ENCODE assay signal across 18 cellular contexts in the genomic region with DNA sequence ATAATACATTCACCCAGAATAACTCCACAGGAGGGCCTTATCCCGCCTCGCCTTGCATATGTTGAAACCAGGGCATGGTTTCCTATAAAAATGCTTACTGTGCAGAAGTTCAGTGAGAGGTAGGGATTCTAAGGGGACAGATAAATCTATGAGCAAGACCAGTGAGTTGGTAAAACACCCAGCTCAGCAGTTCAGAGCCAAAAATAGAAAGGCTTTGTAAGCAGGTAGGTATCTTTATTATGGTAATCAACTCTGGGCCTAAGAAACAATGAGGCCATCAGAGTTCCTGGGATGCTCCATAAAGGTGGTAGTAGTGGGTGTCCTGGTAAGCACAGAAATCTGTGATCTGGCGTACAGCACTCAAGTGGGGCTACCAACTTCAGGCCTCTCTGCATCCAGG.
DNase-seq lines count a peak whose midpoint lies in the region; ATAC-seq, FAIRE-seq and TF ChIP-seq lines count a peak whose summit lies in the region.
"Had no signal": no experiment of that assay in that cellular context is flagged by ENCODE, and none has a peak within 500 bp of the region (broad histone marks: within the 10 kb centered on the region; RNA-seq: fewer than 3 reads in every experiment).

No MANE protein-coding gene starts in this region.

- H2AK5ac ChIP-seq in H1 (ENCODE audit: low read depth, low read length): no peak overlapping the region

- WGBS in HepG2 (ENCODE audit: low lambda C conversion rate): 25% methylated on average over 3 of the region's 3 CpGs
- 79% methylated on average over 2 of the region's 3 CpGs for WGBS in right lobe of liver (ENCODE audit: insufficient coverage, low coverage, low lambda C conversion rate, missing lambda C conversion rate)
- 65% methylated on average over 3 of the region's 3 CpGs; no CpG with 5 or more reads in 1 of the 2 experiments for WGBS in H1 (ENCODE audit: extremely low coverage in 1 of 2, insufficient coverage in 1 of 2, insufficient read length in 1 of 2, insufficient replicate concordance in 2 of 2, low coverage in 1 of 2, low lambda C conversion rate in 2 of 2, missing lambda C conversion rate in 1 of 2), 2 experiments
- WGBS in right cardiac atrium: 94% methylated on average over 3 of the region's 3 CpGs

- no peak overlapping the region for H2BK15ac ChIP-seq in H1 (ENCODE audit: low read length)

- no TSS peak for BruUV-seq in HepG2 (replicated peaks; lab: Mats Ljungman, UMichigan)
- BruUV-seq in OCI-LY7 (replicated peaks; lab: Mats Ljungman, UMichigan): no TSS peak

- no peak overlapping the region for H3K4me3 ChIP-seq in HepG2 (replicated peaks in 1 of 3; ENCODE audit: insufficient read depth in 1 of 3, low read depth in 2 of 3, low read length in 3 of 3)
- H3K4me3 ChIP-seq in right lobe of liver: no peak overlapping the region
- H3K4me3 ChIP-seq in H1 (ENCODE audit: extremely low read depth in 1 of 4, insufficient read depth in 2 of 4, low read depth in 3 of 4, low read length in 4 of 4): peak overlapping the region in 2 of 4 experiments; percentile 8 to 44; a peak in 4 of 8 replicates
- H3K4me3 ChIP-seq in iPS-18a (ENCODE audit: low read length): peak overlapping the region; percentile 8
- no peak overlapping the region for H3K4me3 ChIP-seq in right cardiac atrium (ENCODE audit: low read length)
- H3K4me3 ChIP-seq in OCI-LY7 (ENCODE audit: low read depth, low read length, poor library complexity, severe bottlenecking): no peak overlapping the region
- H3K4me3 ChIP-seq: GM23248 had no signal

- H3K27me3 ChIP-seq in HepG2 (ENCODE audit: control insufficient read depth in 1 of 2, insufficient read depth in 2 of 2, low read length in 2 of 2) (no peaks in the 10 kb centered on the region), right lobe of liver (no peaks in the 10 kb centered on the region), H1 (replicated peaks in 1 of 4; ENCODE audit: control insufficient read depth in 3 of 4, extremely low read depth in 1 of 4, insufficient read depth in 3 of 4, low read length in 3 of 4) (no peaks in the 10 kb centered on the region), iPS-18a (ENCODE audit: control insufficient read depth, insufficient read depth, low read length) (no peaks in the 10 kb centered on the region), right cardiac atrium (ENCODE audit: control insufficient read depth, insufficient read depth) (peaks cover 3% of the 10 kb centered on the region)

- TF ChIP-seq CTCF in HepG2 (CRISPR knock-in tag; IDR thresholded peaks at IDR 0.05) (no peak), right lobe of liver (IDR thresholded peaks at IDR 0.05) (no peak), H1 (IDR thresholded peaks at IDR 0.05; ENCODE audit: control extremely low read depth in 1 of 3, insufficient read depth in 1 of 3, low read depth in 1 of 3, low read length in 3 of 3) (no peak), OCI-LY7 (conservative IDR thresholded peaks at IDR 0.05; ENCODE audit: low read length) (no peak)

- FAIRE-seq in HepG2 (lab: Jason Lieb, UNC) (no peak), H1 (lab: Jason Lieb, UNC) (peak; percentile 19)

- in situ Hi-C loops in HepG2 (cut with HindIII; ENCODE audit: extremely low pct_ligation_motif_present, low pct_unique_long_range_greater_than_20kb): no loop called here

- no peak overlapping the region for H3K14ac ChIP-seq in H1 (ENCODE audit: insufficient read length)

- POLR2A ChIA-PET in HepG2 (lab: Yijun Ruan, JAX) (no interaction called here), H1 (lab: Charles Lee; ENCODE audit: partially characterized antibody) (no interaction called here), OCI-LY7 (lab: Charles Lee) (no interaction called here)

- H3K23me2 ChIP-seq in H1 (ENCODE audit: low read depth, low read length): no peaks in the 10 kb centered on the region; the same call in 1 of the 2 replicates

- H4K91ac ChIP-seq in H1 (replicated peaks; ENCODE audit: insufficient read length, low read length): no peak overlapping the region

- H3K4me2 ChIP-seq in HepG2 (ENCODE audit: low read depth, low read length) (no peak overlapping the region), H1 (ENCODE audit: insufficient read depth in 1 of 2, low read depth in 2 of 2, low read length in 2 of 2) (peak overlapping the region; percentile 54 to 62), OCI-LY7 (ENCODE audit: low read length) (no peak overlapping the region)
- H3K4me2 ChIP-seq: SK-N-SH had no signal

- H3K79me1 ChIP-seq in H1 (ENCODE audit: low read depth, low read length): no peaks in the 10 kb centered on the region

- no peak overlapping the region for H3K56ac ChIP-seq in H1 (replicated peaks; ENCODE audit: insufficient read length, low read depth, low read length)

- H3K27ac ChIP-seq in HepG2 (ENCODE audit: extremely low read length, insufficient read depth, low read length) (no peak overlapping the region), right lobe of liver (no peak overlapping the region), H1 (ENCODE audit: low read depth, low read length) (0 out of 2 replicates have a peak overlapping the region, but pooled peaks have one; percentile 19), iPS-18a (ENCODE audit: low read length) (no peak overlapping the region), right cardiac atrium (ENCODE audit: low read length) (no peak overlapping the region), OCI-LY7 (ENCODE audit: low read depth, low read length, poor library complexity, severe bottlenecking) (no peak overlapping the region)
- H3K27ac ChIP-seq: 22Rv1, GM23248 had no signal

- peak overlapping the region; percentile 87; the same call in 1 of the 2 replicates for H2BK5ac ChIP-seq in H1 (ENCODE audit: low read depth, low read length)

- H3K4ac ChIP-seq in H1 (replicated peaks; ENCODE audit: insufficient read length, low read depth, low read length): no peak overlapping the region

- no peak for TF ChIP-seq POLR2A in HepG2 (IDR thresholded peaks at IDR 0.05; ENCODE audit: insufficient read depth in 1 of 2, low read depth in 2 of 2, low read length in 2 of 2)
- no peak for TF ChIP-seq POLR2A in right lobe of liver (IDR thresholded peaks at IDR 0.05)
- TF ChIP-seq POLR2A in H1 (IDR thresholded peaks at IDR 0.05; ENCODE audit: control extremely low read depth in 1 of 2, low read depth in 2 of 2, low read length in 2 of 2): no peak

- H3K36me3 ChIP-seq in HepG2 (replicated peaks in 1 of 2; ENCODE audit: control insufficient read depth in 1 of 2, insufficient read depth in 2 of 2, low read length in 2 of 2) (no peaks in the 10 kb centered on the region), right lobe of liver (no peaks in the 10 kb centered on the region), H1 (ENCODE audit: control insufficient read depth in 2 of 4, insufficient read depth in 4 of 4, low read length in 3 of 4) (no peaks in the 10 kb centered on the region), iPS-18a (ENCODE audit: control insufficient read depth, low read depth, low read length) (no peaks in the 10 kb centered on the region), OCI-LY7 (ENCODE audit: insufficient read depth, low read length) (no peaks in the 10 kb centered on the region)

- H3K4me1 ChIP-seq in HepG2 (ENCODE audit: insufficient read depth, low read length) (no peaks in the 10 kb centered on the region), right lobe of liver (no peaks in the 10 kb centered on the region), H1 (replicated peaks in 1 of 4; ENCODE audit: control insufficient read depth in 3 of 4, insufficient read depth in 4 of 4, low read length in 3 of 4) (peaks cover 0 to 12% (median 6%) of the 10 kb centered on the region in 4 experiments; a peak in 5 of 7 replicates), iPS-18a (ENCODE audit: control insufficient read depth, low read depth, low read length) (peaks cover 16% of the 10 kb centered on the region), right cardiac atrium (ENCODE audit: control insufficient read depth, insufficient read depth, low read length) (no peaks in the 10 kb centered on the region), OCI-LY7 (ENCODE audit: insufficient read depth, low read length, poor library complexity, severe bottlenecking) (no peaks in the 10 kb centered on the region)

- ATAC-seq in HepG2 (no peak), right lobe of liver (no peak), HG02798 (IDR thresholded peaks at IDR 0.05; ENCODE audit: poor library complexity, unreplicated experiment) (no peak), right cardiac atrium (no peak)

- H2AFZ ChIP-seq in HepG2 (ENCODE audit: low read length): no peak overlapping the region
- no peak overlapping the region for H2AFZ ChIP-seq in H1 (ENCODE audit: low read length)
- no peak overlapping the region for H2AFZ ChIP-seq in OCI-LY7 (ENCODE audit: low read length)
- H2AFZ ChIP-seq: GM23248 had no signal

- H2BK120ac ChIP-seq in H1 (replicated peaks; ENCODE audit: low read depth, low read length): no peak overlapping the region

- H3K9ac ChIP-seq in HepG2 (ENCODE audit: insufficient read depth, low read depth, low read length): no peak overlapping the region
- H3K9ac ChIP-seq in H1 (replicated peaks in 1 of 4; ENCODE audit: extremely low read depth in 1 of 4, low read depth in 3 of 4, low read length in 3 of 4): no peak overlapping the region
- H3K9ac ChIP-seq in iPS-18a (ENCODE audit: low read length): no peak overlapping the region
- H3K9ac ChIP-seq: GM23248, SK-N-SH had no signal

- no peak overlapping the region for H2BK20ac ChIP-seq in H1 (ENCODE audit: low read length)

- no peak overlapping the region for H3K18ac ChIP-seq in H1 (ENCODE audit: extremely low read depth, low read length)

- intact Hi-C loops in HepG2 (cut with micrococcal nuclease; ENCODE audit: unreplicated experiment) (no loop called here), right lobe of liver (cut with DNase I) (no loop called here), right cardiac atrium (cut with DNase I) (no loop called here), OCI-LY7 (cut with micrococcal nuclease; ENCODE audit: unreplicated experiment) (no loop called here)

- H2BK12ac ChIP-seq in H1 (ENCODE audit: low read depth, low read length): no peak overlapping the region

- H3K9me3 ChIP-seq in HepG2 (ENCODE audit: low read length) (no peaks in the 10 kb centered on the region), right lobe of liver (no peaks in the 10 kb centered on the region), H1 (ENCODE audit: insufficient read depth in 2 of 2, low read depth in 1 of 2, low read length in 1 of 2) (no peaks in the 10 kb centered on the region; a peak in 1 of 4 replicates), iPS-18a (ENCODE audit: control insufficient read depth, low read depth, low read length) (no peaks in the 10 kb centered on the region), right cardiac atrium (ENCODE audit: control insufficient read depth, low read length) (no peaks in the 10 kb centered on the region), OCI-LY7 (ENCODE audit: low read length) (no peaks in the 10 kb centered on the region)
- H3K9me3 ChIP-seq: SK-N-SH had no signal

- TF ChIP-seq RAD21 in HepG2 (CRISPR knock-in tag; IDR thresholded peaks at IDR 0.05) (no peak), H1 (IDR thresholded peaks at IDR 0.05 in 1 of 2, conservative IDR thresholded peaks at IDR 0.05 in 1 of 2; ENCODE audit: low read depth in 2 of 2, low read length in 2 of 2) (no peak)

- DNase-seq in HepG2 (ENCODE audit: low spot score) (no peak), right lobe of liver (no peak), H1 (ENCODE audit: low read depth in 1 of 2, low spot score in 2 of 2) (peak in 1 of 2 experiments; percentile 15), amygdala (lab: John Stamatoyannopoulos, UW) (no peak), right cardiac atrium (no peak), OCI-LY7 (ENCODE audit: low spot score) (no peak)
- DNase-seq: DMS79 treated with DMSO at 0.1 percent for 48 hours; NCI-H1105 treated with DMSO at 0.1 percent for 48 hours; NCI-H1694 treated with DMSO at 0.1 percent for 48 hours; NCI-H510A; NCI-H748 treated with DMSO at 0.1 percent for 48 hours; NK-92 treated with Interleukin-12 subunit alpha and Interleukin-12 subunit beta, amount 100 ng/mL, for 24 hours; SHP77 treated with DMSO at 0.1 percent for 48 hours; SK-N-SH had no signal

- H3K23ac ChIP-seq in H1 (ENCODE audit: insufficient read length): no peak overlapping the region

- H3K9me2 ChIP-seq in OCI-LY7 (ENCODE audit: insufficient read depth, low read length): no peaks in the 10 kb centered on the region
- H3K9me2 ChIP-seq: SK-N-SH had no signal

- CTCF ChIA-PET in HepG2 (lab: Yijun Ruan, JAX; ENCODE audit: low intra/inter-chr PET ratio, low total read pairs): no interaction called here
- CTCF ChIA-PET in H1 (lab: Charles Lee; ENCODE audit: partially characterized antibody): no interaction called here
- CTCF ChIA-PET in OCI-LY7 (lab: Charles Lee; ENCODE audit: unreplicated experiment): no interaction called here

- no peaks in the 10 kb centered on the region for H3K79me2 ChIP-seq in HepG2 (ENCODE audit: insufficient read depth, low read length)
- no peaks in the 10 kb centered on the region for H3K79me2 ChIP-seq in H1 (ENCODE audit: control insufficient read depth in 1 of 2, insufficient read depth in 2 of 2, low read length in 2 of 2)
- H3K79me2 ChIP-seq in OCI-LY7 (ENCODE audit: insufficient read depth, low read depth, low read length): no peaks in the 10 kb centered on the region

- H4K5ac ChIP-seq in H1 (ENCODE audit: insufficient read length, low read depth, low read length): no peak overlapping the region

- H4K20me1 ChIP-seq in HepG2 (ENCODE audit: insufficient read depth, low read length): no peaks in the 10 kb centered on the region
- H4K20me1 ChIP-seq in H1 (replicated peaks in 1 of 2; ENCODE audit: control insufficient read depth in 1 of 2, insufficient read depth in 2 of 2, low read length in 2 of 2): no peaks in the 10 kb centered on the region
- H4K20me1 ChIP-seq in OCI-LY7 (ENCODE audit: insufficient read depth, low read length): no peaks in the 10 kb centered on the region

- TF ChIP-seq EP300 in HepG2 (IDR thresholded peaks at IDR 0.05; ENCODE audit: low read depth in 2 of 2, low read length in 2 of 2) (no peak), HepG2 (CRISPR knock-in tag; IDR thresholded peaks at IDR 0.05; ENCODE audit: borderline replicate concordance) (no peak), H1 (IDR thresholded peaks at IDR 0.05; ENCODE audit: borderline replicate concordance in 1 of 2, low read depth in 2 of 2, low read length in 2 of 2) (no peak)

- no peak overlapping the region for H4K8ac ChIP-seq in H1 (ENCODE audit: extremely low read depth, insufficient read depth, low read length)

Comparison
In these comparisons a context has a peak if more than half of its experiments do, and no peak if none do; other contexts are left out.
1. H3K4me2 ChIP-seq: peak in H1 (2 of 2); none in HepG2 (single experiment) and OCI-LY7 (single experiment).